In genomic region chr17:63314766-63315165, GRCh38 we compare ENCODE assay signal across 20 cellular contexts.
DNase-seq lines count a peak whose midpoint lies in the region; ATAC-seq lines count a peak whose summit lies in the region.
"Had no signal": no experiment of that assay in that cellular context is flagged by ENCODE, and none has a peak within 500 bp of the region (broad histone marks: within the 10 kb centered on the region; RNA-seq: fewer than 3 reads in every experiment).

No MANE protein-coding gene starts in this region.

- H3K9me3 Mint-ChIP-seq in activated T-cell treated with anti-CD3 and anti-CD28 coated beads, Interleukin-2, amount 50 U/mL, for 72 hours = no peaks in the 10 kb centered on the region
- H3K9me3 Mint-ChIP-seq: HFFc6 had no signal

- no peak for ATAC-seq in activated T-cell treated with anti-CD3 and anti-CD28 coated beads, Interleukin-2, amount 50 U/mL, for 72 hours (replicated peaks in 1 of 2)
- no peak for ATAC-seq in HG02678 (IDR thresholded peaks at IDR 0.05; ENCODE audit: unreplicated experiment)
- ATAC-seq: A549, GM23338, HCT116, HepG2 had no signal

- peaks cover 5% of the 10 kb centered on the region for H3K4me1 Mint-ChIP-seq in activated T-cell treated with anti-CD3 and anti-CD28 coated beads, Interleukin-2, amount 50 U/mL, for 72 hours (ENCODE audit: low read depth)
- H3K4me1 Mint-ChIP-seq: CD14-positive monocyte; CD4-positive, alpha-beta memory T cell; GM23338 had no signal

- H3K36me3 Mint-ChIP-seq in activated T-cell treated with anti-CD3 and anti-CD28 coated beads, Interleukin-2, amount 50 U/mL, for 72 hours (ENCODE audit: insufficient read depth in 2 of 2) = peaks cover 2% of the 10 kb centered on the region in 2 donors

- no peaks in the 10 kb centered on the region for H3K27me3 Mint-ChIP-seq in activated T-cell treated with anti-CD3 and anti-CD28 coated beads, Interleukin-2, amount 50 U/mL, for 72 hours (ENCODE audit: low read depth)
- H3K27me3 Mint-ChIP-seq: CD4-positive, alpha-beta memory T cell had no signal

- no peak overlapping the region for H3K4me3 Mint-ChIP-seq in activated T-cell treated with anti-CD3 and anti-CD28 coated beads, Interleukin-2, amount 50 U/mL, for 72 hours
- H3K4me3 Mint-ChIP-seq: CD14-positive monocyte; CD4-positive, alpha-beta memory T cell; GM23338; HFFc6 had no signal

- DNase-seq in activated T-cell treated with anti-CD3 and anti-CD28 coated beads, Interleukin-2, amount 50 U/mL, for 72 hours = no peak
- no peak for DNase-seq in activated T-cell treated with anti-CD3 and anti-CD28 coated beads, Interleukin-2, amount 50 U/mL, for 1 hour
- DNase-seq in glomerular visceral epithelial cell (ENCODE audit: extremely low spot score) = peak; percentile 32
- DNase-seq in left kidney (ENCODE audit: low read depth, low spot score) = peak; percentile 40
- DNase-seq in NOMO-1 treated with DMSO at 0.1 percent for 48 hours (lab: John Stamatoyannopoulos, UW; ENCODE audit: unreplicated experiment) = no peak
- DNase-seq in ecto neural progenitor cell (ENCODE audit: low spot score) = no peak
- no peak for DNase-seq in NCI-H2029 treated with DMSO at 0.1 percent for 48 hours (lab: John Stamatoyannopoulos, UW)
- DNase-seq: AML-193; CD4-positive, alpha-beta memory T cell; DMS153; DMS79; GDM1; H7; HFFc6 had no signal

- H3K27ac Mint-ChIP-seq in activated T-cell treated with anti-CD3 and anti-CD28 coated beads, Interleukin-2, amount 50 U/mL, for 72 hours = peak overlapping the region; percentile 18
- H3K27ac Mint-ChIP-seq: CD14-positive monocyte; CD4-positive, alpha-beta memory T cell; GM23338; HFFc6 had no signal

Comparison
In these comparisons a context has a peak if more than half of its experiments do, and no peak if none do; other contexts are left out.
1. DNase-seq: peak in glomerular visceral epithelial cell (single experiment) and left kidney (single experiment); none in activated T-cell treated with anti-CD3 and anti-CD28 coated beads, Interleukin-2, amount 50 U/mL, for 72 hours (0 of 2), activated T-cell treated with anti-CD3 and anti-CD28 coated beads, Interleukin-2, amount 50 U/mL, for 1 hour (single experiment), NOMO-1 treated with DMSO at 0.1 percent for 48 hours (single experiment), ecto neural progenitor cell (single experiment) and NCI-H2029 treated with DMSO at 0.1 percent for 48 hours (single experiment).